ENCODE assay signal across 21 cellular contexts in the genomic region with DNA sequence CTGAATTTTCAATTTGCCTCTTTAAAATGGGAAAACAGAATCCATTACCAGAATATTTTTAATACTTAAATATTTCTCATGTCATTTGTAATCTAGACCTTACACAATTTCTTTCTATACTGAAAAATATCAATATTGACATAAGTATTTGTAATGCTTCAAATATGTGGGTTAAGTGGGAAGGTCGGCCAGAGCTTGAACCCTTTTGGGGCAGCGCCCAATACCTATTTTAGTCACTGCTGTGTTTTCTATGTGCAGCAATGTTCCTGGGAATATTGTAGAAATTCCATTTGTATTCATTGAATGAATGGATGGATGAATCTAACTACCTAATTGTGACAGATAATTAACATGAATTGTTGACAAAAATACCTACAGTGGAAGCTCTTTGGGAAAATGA.
"Had no signal": no experiment of that assay in that cellular context is flagged by ENCODE, and none has a peak within 500 bp of the region (broad histone marks: within the 10 kb centered on the region; RNA-seq: fewer than 3 reads in every experiment).

No MANE protein-coding gene starts in this region.

- ATAC-seq: activated CD4-positive, alpha-beta T cell treated with anti-CD3 and anti-CD28 coated beads for 36 hours; activated T-cell treated with anti-CD3 and anti-CD28 coated beads, Interleukin-2, amount 50 U/mL, for 72 hours; esophagus mucosa; left ventricle myocardium superior; naive thymus-derived CD4-positive, alpha-beta T cell; pancreas; psoas muscle; stimulated activated naive B cell treated with anti-CD40 and anti-IgM and Interleukin-4, amounts not matched to agents 10 μg/mL and 1 μg/mL and 100 μg/mL, for 72 hours had no signal

- H3K4me3 ChIP-seq: ascending aorta, pancreas, psoas muscle, right atrium auricular region, stomach, thyroid gland had no signal

- H3K27ac ChIP-seq: ascending aorta, pancreas, psoas muscle, right atrium auricular region, stomach, thyroid gland had no signal

- H3K4me1 ChIP-seq: ascending aorta, pancreas, psoas muscle, right atrium auricular region, stomach, thyroid gland had no signal

- H3K9me3 ChIP-seq: ascending aorta, pancreas, psoas muscle, right atrium auricular region, thyroid gland had no signal

- DNase-seq: activated CD4-positive, alpha-beta T cell treated with anti-CD3 and anti-CD28 coated beads for 36 hours; activated CD4-positive, CD25-positive, alpha-beta regulatory T cell; activated naive CD4-positive, alpha-beta T cell treated with Interleukin-2 at 50 U/mL for 16 hours; activated naive CD8-positive, alpha-beta T cell treated with anti-CD3 and anti-CD28 coated beads, Interleukin-2, amount 10 ng/mL, durations not matched to agents 7 days and 5 days; activated T-cell treated with anti-CD3 and anti-CD28 coated beads for 4 hours; activated T-cell treated with anti-CD3 and anti-CD28 coated beads, Interleukin-2, amount 50 U/mL, for 72 hours; caudate nucleus; left ventricle myocardium superior; midbrain; naive thymus-derived CD4-positive, alpha-beta T cell; pancreas; psoas muscle; stimulated activated CD4-positive, alpha-beta T cell treated with anti-CD3 and anti-CD28 coated beads, Interleukin-15, amount 100 ng/mL, for 24 hours; stimulated activated CD4-positive, alpha-beta T cell treated with anti-CD3 and anti-CD28 coated beads, Interleukin-2, amount 100 ng/mL, for 24 hours; stimulated activated naive B cell treated with anti-CD40 and anti-IgM and Interleukin-4, amounts not matched to agents 10 μg/mL and 1 μg/mL and 100 μg/mL, for 72 hours; stomach; T-helper 1 cell; thyroid gland had no signal

- H3K36me3 ChIP-seq: ascending aorta, pancreas, right atrium auricular region, stomach, thyroid gland had no signal

- H3K27me3 ChIP-seq: ascending aorta, pancreas, right atrium auricular region, stomach, thyroid gland had no signal
